In genomic region chr15:33859992-33860545, GRCh38 we compare ENCODE assay signal across 19 cellular contexts.
A peak's percentile ranks its signal among the peaks of the same experiment; 100 is the strongest.
DNase-seq lines count a peak whose midpoint lies in the region; ATAC-seq and TF ChIP-seq lines count a peak whose summit lies in the region.
"Had no signal": no experiment of that assay in that cellular context is flagged by ENCODE, and none has a peak within 500 bp of the region (broad histone marks: within the 10 kb centered on the region; RNA-seq: fewer than 3 reads in every experiment).

No MANE protein-coding gene starts in this region.

- no peaks in the 10 kb centered on the region for H3F3A ChIP-seq in PC-3 (ENCODE audit: low read length, unreplicated experiment)

- no peak overlapping the region for H3K9ac ChIP-seq in PC-3 (ENCODE audit: low read length)

- no peaks in the 10 kb centered on the region for H4K20me1 ChIP-seq in PC-3 (ENCODE audit: low read length)

- H3K4me1 ChIP-seq in PC-3 (ENCODE audit: insufficient read depth, low read length) = peaks cover 19% of the 10 kb centered on the region

- H3K9me2 ChIP-seq in PC-3 (replicated peaks; ENCODE audit: low read length) = no peaks in the 10 kb centered on the region

- H3K4me3 Mint-ChIP-seq in osteocyte (ENCODE audit: unreplicated experiment) = no peak overlapping the region
- H3K4me3 Mint-ChIP-seq: B cell, CD14-positive monocyte, IgD-negative memory B cell had no signal

- CTCF ChIA-PET in PC-3 (lab: Charles Lee) = no interaction called here

- peak; percentile 22 for DNase-seq in H7
- peak; percentile 60 for DNase-seq in PC-3
- peak; percentile 70 for DNase-seq in epithelial cell of esophagus (ENCODE audit: low read depth)
- DNase-seq in osteocyte (ENCODE audit: extremely low spot score, unreplicated experiment) = peak; percentile 2
- no peak for DNase-seq in DMS 273 treated with DMSO at 0.1 percent for 48 hours (lab: John Stamatoyannopoulos, UW)
- DNase-seq in NCI-H2196 (lab: John Stamatoyannopoulos, UW; ENCODE audit: unreplicated experiment) = no peak
- DNase-seq in GF-D8 (lab: John Stamatoyannopoulos, UW) = no peak
- DNase-seq: MV-4-11, NCI-H1105 treated with DMSO at 0.1 percent for 48 hours, NCI-H2081 treated with DMSO at 0.1 percent for 48 hours, NCI-H2171 treated with DMSO at 0.1 percent for 48 hours, NCI-H446 treated with DMSO at 0.1 percent for 48 hours, NCI-H526 treated with DMSO at 0.1 percent for 48 hours, RPMI8226, SHP77 had no signal

- no peaks in the 10 kb centered on the region for H3K9me3 Mint-ChIP-seq in osteocyte (ENCODE audit: unreplicated experiment)
- H3K9me3 Mint-ChIP-seq: IgD-negative memory B cell had no signal

- no TSS peak for BruUV-seq in PC-3 (replicated peaks; lab: Mats Ljungman, UMichigan)

- H3K27ac Mint-ChIP-seq in osteocyte (ENCODE audit: unreplicated experiment) = peak overlapping the region; percentile 24
- H3K27ac Mint-ChIP-seq: B cell, IgD-negative memory B cell had no signal

- H3K79me2 ChIP-seq in PC-3 (ENCODE audit: low read length) = no peaks in the 10 kb centered on the region

- no peak; the same call in 1 of the 2 replicates for ATAC-seq in PC-3

- no peaks in the 10 kb centered on the region for H3K27me3 Mint-ChIP-seq in osteocyte (ENCODE audit: unreplicated experiment)
- H3K27me3 Mint-ChIP-seq: B cell, IgD-negative memory B cell had no signal

- no peak overlapping the region for H2AFZ ChIP-seq in PC-3 (ENCODE audit: low read length)

- H3K4me1 Mint-ChIP-seq in osteocyte (ENCODE audit: unreplicated experiment) = peaks cover 17% of the 10 kb centered on the region
- H3K4me1 Mint-ChIP-seq: B cell, CD14-positive monocyte, IgD-negative memory B cell had no signal

- H3K4me3 ChIP-seq in H7 (ENCODE audit: insufficient read depth, low read depth, low read length) (no peak overlapping the region), PC-3 (ENCODE audit: low read length) (no peak overlapping the region), epithelial cell of esophagus (ENCODE audit: low read length) (no peak overlapping the region)
- H3K4me3 ChIP-seq: A549 had no signal

- intact Hi-C loops in PC-3 (cut with micrococcal nuclease) = loop anchor here (5.0 kb wide), 2 partner anchors 47 to 107 kb away; partner anchors contain the start of gene CHRM5

- no peak overlapping the region for H3K27ac ChIP-seq in PC-3 (ENCODE audit: low read length)
- H3K27ac ChIP-seq: A549 had no signal

- POLR2A ChIA-PET in PC-3 (lab: Charles Lee; ENCODE audit: unreplicated experiment) = interaction anchor here (0.5 kb wide), 1 partner anchor 236 kb away, joined by 6 read pairs; no protein-coding TSS in a partner anchor

- TF ChIP-seq CTCF in PC-3 (conservative IDR thresholded peaks at IDR 0.05; ENCODE audit: low read depth, low read length) (no peak), epithelial cell of esophagus (IDR thresholded peaks at IDR 0.05; ENCODE audit: insufficient read depth, low read depth, low read length, missing control alignments) (no peak), osteocyte (IDR thresholded peaks at IDR 0.05) (no peak)

- peak overlapping the region; percentile 23; the same call in 1 of the 2 replicates for H3K4me2 ChIP-seq in PC-3 (ENCODE audit: low read length)

- no peaks in the 10 kb centered on the region for H3K27me3 ChIP-seq in H7 (ENCODE audit: control insufficient read depth, insufficient read depth, low read length)
- no peaks in the 10 kb centered on the region for H3K27me3 ChIP-seq in PC-3 (ENCODE audit: low read length)

- H3K36me3 ChIP-seq in H7 (replicated peaks; ENCODE audit: control insufficient read depth, insufficient read depth, low read length) = no peaks in the 10 kb centered on the region
- no peaks in the 10 kb centered on the region for H3K36me3 ChIP-seq in PC-3 (ENCODE audit: low read depth, low read length)

- no peaks in the 10 kb centered on the region for H3K9me3 ChIP-seq in PC-3 (ENCODE audit: low read length)
- H3K9me3 ChIP-seq: A549 had no signal

- peaks cover 9% of the 10 kb centered on the region for H3K36me3 Mint-ChIP-seq in osteocyte (ENCODE audit: unreplicated experiment)

Comparison
In these comparisons a context has a peak if more than half of its experiments do, and no peak if none do; other contexts are left out.
1. DNase-seq: peak in H7 (single experiment), PC-3 (single experiment), epithelial cell of esophagus (single experiment) and osteocyte (single experiment); none in DMS 273 treated with DMSO at 0.1 percent for 48 hours (single experiment), NCI-H2196 (single experiment) and GF-D8 (single experiment).